Comparison of ENCODE assay signal across 26 cellular contexts in the genomic region with DNA sequence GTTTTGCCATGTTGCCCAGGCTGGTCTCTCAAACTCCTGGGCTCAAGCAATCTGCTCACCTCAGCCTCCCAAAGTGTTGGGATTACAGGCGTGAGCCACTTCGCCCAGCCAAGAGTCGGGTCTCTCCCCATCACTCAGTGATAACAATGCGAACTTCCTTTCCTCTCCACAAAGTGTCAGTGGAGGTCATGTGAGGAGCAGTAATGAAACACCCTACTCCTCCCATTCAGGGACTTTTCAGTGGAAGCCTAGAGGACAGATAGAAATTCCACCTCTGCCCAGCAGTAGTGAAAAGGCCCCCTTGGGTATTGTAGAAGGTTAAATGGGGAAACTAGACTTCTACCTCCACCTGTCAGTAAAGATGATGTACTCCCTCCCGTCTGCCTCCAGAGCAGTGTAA.
"Had no signal": no experiment of that assay in that cellular context is flagged by ENCODE, and none has a peak within 500 bp of the region (broad histone marks: within the 10 kb centered on the region; RNA-seq: fewer than 3 reads in every experiment).

No MANE protein-coding gene starts in this region.

- H3K36me3 ChIP-seq: adrenal gland, sigmoid colon, suprapubic skin, tibial artery, upper lobe of right lung had no signal

- H3K27me3 ChIP-seq: body of pancreas, suprapubic skin, tibial artery, upper lobe of right lung had no signal

- H3K4me1 Mint-ChIP-seq: activated naive CD8-positive, alpha-beta T cell treated with anti-CD3 and anti-CD28 coated beads for 36 hours had no signal

- H3K4me3 Mint-ChIP-seq: activated CD8-positive, alpha-beta T cell treated with anti-CD3 and anti-CD28 coated beads, Interleukin-2, amount 10 ng/mL, durations not matched to agents 7 days and 5 days; activated naive CD8-positive, alpha-beta T cell treated with anti-CD3 and anti-CD28 coated beads for 36 hours; naive thymus-derived CD4-positive, alpha-beta T cell; T-helper 2 cell treated with Interferon-gamma antibody and Interleukin-4, amounts not matched to agents 5 μg/mL and 100 μg/mL, for 36 hours had no signal

- DNase-seq: activated CD4-positive, alpha-beta T cell treated with anti-CD3 and anti-CD28 coated beads for 1 hour; activated CD4-positive, alpha-beta T cell treated with anti-CD3 and anti-CD28 coated beads, Interleukin-2, amount 50 U/mL, for 1 hour; activated CD8-positive, alpha-beta T cell treated with anti-CD3 and anti-CD28 coated beads, Interleukin-2, amount 10 ng/mL, durations not matched to agents 7 days and 5 days; activated effector memory CD4-positive, alpha-beta T cell treated with Interleukin-2 at 50 U/mL for 16 hours; activated naive CD4-positive, alpha-beta T cell treated with Interleukin-2 at 50 U/mL for 16 hours; activated naive CD8-positive, alpha-beta T cell treated with anti-CD3 and anti-CD28 coated beads for 36 hours; activated T-cell treated with anti-CD3 and anti-CD28 coated beads for 4 hours; adrenal gland; aorta; body of pancreas; effector CD8-positive, alpha-beta T cell; glutamatergic neuron; midbrain; naive thymus-derived CD4-positive, alpha-beta T cell; occipital lobe; psoas muscle; sigmoid colon; stimulated activated CD4-positive, alpha-beta T cell treated with anti-CD3 and anti-CD28 coated beads, Interleukin-1b, Interleukin-23, amount 100 ng/mL, for 48 hours; stimulated activated naive CD4-positive, alpha-beta T cell; T-helper 1 cell; tibial artery; upper lobe of right lung had no signal

- H3K4me3 ChIP-seq: adrenal gland, body of pancreas, psoas muscle, sigmoid colon, smooth muscle cell, suprapubic skin, tibial artery, upper lobe of right lung had no signal

- ATAC-seq: activated CD8-positive, alpha-beta T cell treated with anti-CD3 and anti-CD28 coated beads, Interleukin-2, amount 10 ng/mL, durations not matched to agents 7 days and 5 days; body of pancreas; naive thymus-derived CD4-positive, alpha-beta T cell; psoas muscle; upper lobe of right lung had no signal

- H3K27ac Mint-ChIP-seq: activated CD8-positive, alpha-beta T cell treated with anti-CD3 and anti-CD28 coated beads, Interleukin-2, amount 10 ng/mL, durations not matched to agents 7 days and 5 days; activated naive CD8-positive, alpha-beta T cell treated with anti-CD3 and anti-CD28 coated beads for 36 hours; T-helper 2 cell treated with Interferon-gamma antibody and Interleukin-4, amounts not matched to agents 5 μg/mL and 100 μg/mL, for 36 hours had no signal

- H3K9ac ChIP-seq: parathyroid adenoma had no signal

- H3K9me3 ChIP-seq: adrenal gland, body of pancreas, sigmoid colon, suprapubic skin, tibial artery, upper lobe of right lung had no signal

- H3K4me1 ChIP-seq: adrenal gland, body of pancreas, parathyroid adenoma, psoas muscle, sigmoid colon, suprapubic skin, tibial artery, upper lobe of right lung had no signal

- H3K27me3 Mint-ChIP-seq: activated naive CD8-positive, alpha-beta T cell treated with anti-CD3 and anti-CD28 coated beads for 36 hours had no signal

- H3K36me3 Mint-ChIP-seq: naive thymus-derived CD4-positive, alpha-beta T cell had no signal

- H3K27ac ChIP-seq: adrenal gland, body of pancreas, parathyroid adenoma, psoas muscle, sigmoid colon, suprapubic skin, tibial artery, upper lobe of right lung had no signal
